1 cellular context compared by ENCODE assay signal in the genomic region with DNA sequence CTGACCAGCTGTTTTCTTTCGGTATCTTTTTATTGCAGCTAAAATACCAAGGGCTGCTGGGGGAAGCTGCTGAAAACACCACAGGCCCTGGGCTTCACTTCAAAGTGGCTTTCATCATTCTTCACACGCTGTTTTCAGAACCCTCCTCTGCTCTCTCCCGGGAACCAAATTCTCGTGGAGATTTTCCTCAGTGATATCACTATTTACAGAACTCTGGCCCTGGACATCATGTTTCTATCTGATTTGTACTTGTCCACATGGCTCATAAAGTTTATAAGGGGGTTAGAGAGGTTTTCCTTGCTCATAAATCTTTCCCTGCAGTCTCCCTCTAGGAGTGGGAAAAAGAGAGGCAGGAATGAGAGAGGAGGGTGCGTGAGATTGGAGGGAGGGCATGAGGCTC.
TF ChIP-seq lines count a peak whose summit lies in the region.

No MANE protein-coding gene starts in this region.

TF ChIP-seq in GM23338, 12 proteins besides CTCF, POLR2A, EP300 and RAD21 (continued from another document):
- TF ChIP-seq, protein P1, sequence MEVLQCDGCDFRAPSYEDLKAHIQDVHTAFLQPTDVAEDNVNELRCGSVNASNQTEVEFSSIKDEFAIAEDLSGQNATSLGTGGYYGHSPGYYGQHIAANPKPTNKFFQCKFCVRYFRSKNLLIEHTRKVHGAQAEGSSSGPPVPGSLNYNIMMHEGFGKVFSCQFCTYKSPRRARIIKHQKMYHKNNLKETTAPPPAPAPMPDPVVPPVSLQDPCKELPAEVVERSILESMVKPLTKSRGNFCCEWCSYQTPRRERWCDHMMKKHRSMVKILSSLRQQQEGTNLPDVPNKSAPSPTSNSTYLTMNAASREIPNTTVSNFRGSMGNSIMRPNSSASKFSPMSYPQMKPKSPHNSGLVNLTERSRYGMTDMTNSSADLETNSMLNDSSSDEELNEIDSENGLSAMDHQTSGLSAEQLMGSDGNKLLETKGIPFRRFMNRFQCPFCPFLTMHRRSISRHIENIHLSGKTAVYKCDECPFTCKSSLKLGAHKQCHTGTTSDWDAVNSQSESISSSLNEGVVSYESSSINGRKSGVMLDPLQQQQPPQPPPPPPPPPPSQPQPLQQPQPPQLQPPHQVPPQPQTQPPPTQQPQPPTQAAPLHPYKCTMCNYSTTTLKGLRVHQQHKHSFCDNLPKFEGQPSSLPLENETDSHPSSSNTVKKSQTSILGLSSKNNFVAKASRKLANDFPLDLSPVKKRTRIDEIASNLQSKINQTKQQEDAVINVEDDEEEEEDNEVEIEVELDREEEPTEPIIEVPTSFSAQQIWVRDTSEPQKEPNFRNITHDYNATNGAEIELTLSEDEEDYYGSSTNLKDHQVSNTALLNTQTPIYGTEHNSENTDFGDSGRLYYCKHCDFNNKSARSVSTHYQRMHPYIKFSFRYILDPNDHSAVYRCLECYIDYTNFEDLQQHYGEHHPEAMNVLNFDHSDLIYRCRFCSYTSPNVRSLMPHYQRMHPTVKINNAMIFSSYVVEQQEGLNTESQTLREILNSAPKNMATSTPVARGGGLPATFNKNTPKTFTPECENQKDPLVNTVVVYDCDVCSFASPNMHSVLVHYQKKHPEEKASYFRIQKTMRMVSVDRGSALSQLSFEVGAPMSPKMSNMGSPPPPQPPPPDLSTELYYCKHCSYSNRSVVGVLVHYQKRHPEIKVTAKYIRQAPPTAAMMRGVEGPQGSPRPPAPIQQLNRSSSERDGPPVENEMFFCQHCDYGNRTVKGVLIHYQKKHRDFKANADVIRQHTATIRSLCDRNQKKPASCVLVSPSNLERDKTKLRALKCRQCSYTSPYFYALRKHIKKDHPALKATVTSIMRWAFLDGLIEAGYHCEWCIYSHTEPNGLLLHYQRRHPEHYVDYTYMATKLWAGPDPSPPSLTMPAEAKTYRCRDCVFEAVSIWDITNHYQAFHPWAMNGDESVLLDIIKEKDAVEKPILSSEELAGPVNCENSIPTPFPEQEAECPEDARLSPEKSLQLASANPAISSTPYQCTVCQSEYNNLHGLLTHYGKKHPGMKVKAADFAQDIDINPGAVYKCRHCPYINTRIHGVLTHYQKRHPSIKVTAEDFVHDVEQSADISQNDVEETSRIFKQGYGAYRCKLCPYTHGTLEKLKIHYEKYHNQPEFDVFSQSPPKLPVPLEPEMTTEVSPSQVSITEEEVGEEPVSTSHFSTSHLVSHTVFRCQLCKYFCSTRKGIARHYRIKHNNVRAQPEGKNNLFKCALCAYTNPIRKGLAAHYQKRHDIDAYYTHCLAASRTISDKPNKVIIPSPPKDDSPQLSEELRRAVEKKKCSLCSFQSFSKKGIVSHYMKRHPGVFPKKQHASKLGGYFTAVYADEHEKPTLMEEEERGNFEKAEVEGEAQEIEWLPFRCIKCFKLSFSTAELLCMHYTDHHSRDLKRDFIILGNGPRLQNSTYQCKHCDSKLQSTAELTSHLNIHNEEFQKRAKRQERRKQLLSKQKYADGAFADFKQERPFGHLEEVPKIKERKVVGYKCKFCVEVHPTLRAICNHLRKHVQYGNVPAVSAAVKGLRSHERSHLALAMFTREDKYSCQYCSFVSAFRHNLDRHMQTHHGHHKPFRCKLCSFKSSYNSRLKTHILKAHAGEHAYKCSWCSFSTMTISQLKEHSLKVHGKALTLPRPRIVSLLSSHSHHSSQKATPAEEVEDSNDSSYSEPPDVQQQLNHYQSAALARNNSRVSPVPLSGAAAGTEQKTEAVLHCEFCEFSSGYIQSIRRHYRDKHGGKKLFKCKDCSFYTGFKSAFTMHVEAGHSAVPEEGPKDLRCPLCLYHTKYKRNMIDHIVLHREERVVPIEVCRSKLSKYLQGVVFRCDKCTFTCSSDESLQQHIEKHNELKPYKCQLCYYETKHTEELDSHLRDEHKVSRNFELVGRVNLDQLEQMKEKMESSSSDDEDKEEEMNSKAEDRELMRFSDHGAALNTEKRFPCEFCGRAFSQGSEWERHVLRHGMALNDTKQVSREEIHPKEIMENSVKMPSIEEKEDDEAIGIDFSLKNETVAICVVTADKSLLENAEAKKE (CRISPR knock-in tag; IDR thresholded peaks at IDR 0.05) = no peak
- TF ChIP-seq EZH2 (IDR thresholded peaks at IDR 0.05; ENCODE audit: low read depth, unreplicated experiment) = no peak
- no peak for TF ChIP-seq EZH2phosphoT487 (IDR thresholded peaks at IDR 0.05; ENCODE audit: unreplicated experiment)
- TF ChIP-seq, protein P2, sequence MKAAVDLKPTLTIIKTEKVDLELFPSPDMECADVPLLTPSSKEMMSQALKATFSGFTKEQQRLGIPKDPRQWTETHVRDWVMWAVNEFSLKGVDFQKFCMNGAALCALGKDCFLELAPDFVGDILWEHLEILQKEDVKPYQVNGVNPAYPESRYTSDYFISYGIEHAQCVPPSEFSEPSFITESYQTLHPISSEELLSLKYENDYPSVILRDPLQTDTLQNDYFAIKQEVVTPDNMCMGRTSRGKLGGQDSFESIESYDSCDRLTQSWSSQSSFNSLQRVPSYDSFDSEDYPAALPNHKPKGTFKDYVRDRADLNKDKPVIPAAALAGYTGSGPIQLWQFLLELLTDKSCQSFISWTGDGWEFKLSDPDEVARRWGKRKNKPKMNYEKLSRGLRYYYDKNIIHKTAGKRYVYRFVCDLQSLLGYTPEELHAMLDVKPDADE (IDR thresholded peaks at IDR 0.05) = no peak
- TF ChIP-seq POLR2AphosphoS5 (IDR thresholded peaks at IDR 0.05; ENCODE audit: low read depth) = no peak
- TF ChIP-seq, protein P3, sequence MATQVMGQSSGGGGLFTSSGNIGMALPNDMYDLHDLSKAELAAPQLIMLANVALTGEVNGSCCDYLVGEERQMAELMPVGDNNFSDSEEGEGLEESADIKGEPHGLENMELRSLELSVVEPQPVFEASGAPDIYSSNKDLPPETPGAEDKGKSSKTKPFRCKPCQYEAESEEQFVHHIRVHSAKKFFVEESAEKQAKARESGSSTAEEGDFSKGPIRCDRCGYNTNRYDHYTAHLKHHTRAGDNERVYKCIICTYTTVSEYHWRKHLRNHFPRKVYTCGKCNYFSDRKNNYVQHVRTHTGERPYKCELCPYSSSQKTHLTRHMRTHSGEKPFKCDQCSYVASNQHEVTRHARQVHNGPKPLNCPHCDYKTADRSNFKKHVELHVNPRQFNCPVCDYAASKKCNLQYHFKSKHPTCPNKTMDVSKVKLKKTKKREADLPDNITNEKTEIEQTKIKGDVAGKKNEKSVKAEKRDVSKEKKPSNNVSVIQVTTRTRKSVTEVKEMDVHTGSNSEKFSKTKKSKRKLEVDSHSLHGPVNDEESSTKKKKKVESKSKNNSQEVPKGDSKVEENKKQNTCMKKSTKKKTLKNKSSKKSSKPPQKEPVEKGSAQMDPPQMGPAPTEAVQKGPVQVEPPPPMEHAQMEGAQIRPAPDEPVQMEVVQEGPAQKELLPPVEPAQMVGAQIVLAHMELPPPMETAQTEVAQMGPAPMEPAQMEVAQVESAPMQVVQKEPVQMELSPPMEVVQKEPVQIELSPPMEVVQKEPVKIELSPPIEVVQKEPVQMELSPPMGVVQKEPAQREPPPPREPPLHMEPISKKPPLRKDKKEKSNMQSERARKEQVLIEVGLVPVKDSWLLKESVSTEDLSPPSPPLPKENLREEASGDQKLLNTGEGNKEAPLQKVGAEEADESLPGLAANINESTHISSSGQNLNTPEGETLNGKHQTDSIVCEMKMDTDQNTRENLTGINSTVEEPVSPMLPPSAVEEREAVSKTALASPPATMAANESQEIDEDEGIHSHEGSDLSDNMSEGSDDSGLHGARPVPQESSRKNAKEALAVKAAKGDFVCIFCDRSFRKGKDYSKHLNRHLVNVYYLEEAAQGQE (IDR thresholded peaks at IDR 0.05; ENCODE audit: unreplicated experiment) = no peak
- no peak for TF ChIP-seq ZNF114 (CRISPR knock-in tag; IDR thresholded peaks at IDR 0.05)
- TF ChIP-seq ZNF331 (CRISPR knock-in tag; IDR thresholded peaks at IDR 0.05; ENCODE audit: low read depth) = no peak
